ENCODE assay signal across 18 cellular contexts in genomic region chr6:140316966-140317365, GRCh38.
DNase-seq lines count a peak whose midpoint lies in the region; ATAC-seq and TF ChIP-seq lines count a peak whose summit lies in the region.
"Had no signal": no experiment of that assay in that cellular context is flagged by ENCODE, and none has a peak within 500 bp of the region (broad histone marks: within the 10 kb centered on the region; RNA-seq: fewer than 3 reads in every experiment).

No MANE protein-coding gene starts in this region.

- H3K36me3 Mint-ChIP-seq in activated CD4-positive, alpha-beta T cell treated with anti-CD3 and anti-CD28 coated beads for 36 hours (ENCODE audit: low read depth), result no peaks in the 10 kb centered on the region
- H3K36me3 Mint-ChIP-seq in activated CD4-positive, alpha-beta T cell treated with anti-CD3 and anti-CD28 coated beads, Interleukin-2, amount 10 ng/mL, durations not matched to agents 7 days and 5 days (ENCODE audit: low read depth), result no peaks in the 10 kb centered on the region
- no peaks in the 10 kb centered on the region for H3K36me3 Mint-ChIP-seq in chondrocyte (ENCODE audit: low read depth)

- no peaks in the 10 kb centered on the region for H3K4me1 Mint-ChIP-seq in activated CD4-positive, alpha-beta T cell treated with anti-CD3 and anti-CD28 coated beads for 36 hours
- H3K4me1 Mint-ChIP-seq in activated CD4-positive, alpha-beta T cell treated with anti-CD3 and anti-CD28 coated beads, Interleukin-2, amount 10 ng/mL, durations not matched to agents 7 days and 5 days, result no peaks in the 10 kb centered on the region
- H3K4me1 Mint-ChIP-seq in chondrocyte (ENCODE audit: low read depth), result peaks cover 37% of the 10 kb centered on the region

- intact Hi-C loops in activated CD4-positive, alpha-beta T cell treated with anti-CD3 and anti-CD28 coated beads for 36 hours (cut with DNase I, micrococcal nuclease), result no loop called here
- intact Hi-C loops in mucosa of descending colon (cut with DNase I, micrococcal nuclease), result no loop called here

- peak; percentile 39 for ATAC-seq in activated CD4-positive, alpha-beta T cell treated with anti-CD3 and anti-CD28 coated beads for 36 hours
- ATAC-seq in GM18867 (IDR thresholded peaks at IDR 0.05; ENCODE audit: unreplicated experiment), result peak; percentile 42
- peak; percentile 18 for ATAC-seq in mucosa of descending colon
- no peak for ATAC-seq in GM21381 (IDR thresholded peaks at IDR 0.05; ENCODE audit: unreplicated experiment)
- ATAC-seq: GM23338 had no signal

- CTCF ChIA-PET in activated CD4-positive, alpha-beta T cell treated with anti-CD3 and anti-CD28 coated beads for 36 hours (lab: Charles Lee), result no interaction called here
- CTCF ChIA-PET in activated CD4-positive, alpha-beta T cell treated with anti-CD3 and anti-CD28 coated beads, Interleukin-2, amount 10 ng/mL, durations not matched to agents 7 days and 5 days (lab: Charles Lee), result no interaction called here

- H3K27ac Mint-ChIP-seq in activated CD4-positive, alpha-beta T cell treated with anti-CD3 and anti-CD28 coated beads for 36 hours, result no peak overlapping the region
- H3K27ac Mint-ChIP-seq in activated CD4-positive, alpha-beta T cell treated with anti-CD3 and anti-CD28 coated beads, Interleukin-2, amount 10 ng/mL, durations not matched to agents 7 days and 5 days, result no peak overlapping the region
- no peak overlapping the region for H3K27ac Mint-ChIP-seq in chondrocyte (ENCODE audit: unreplicated experiment)
- H3K27ac Mint-ChIP-seq: B cell, GM23338 had no signal

- no peak overlapping the region for H3K4me3 ChIP-seq in mucosa of descending colon
- H3K4me3 ChIP-seq: GM23338, PC-9 had no signal

- TF ChIP-seq CTCF in mucosa of descending colon (IDR thresholded peaks at IDR 0.05), result no peak
- TF ChIP-seq CTCF in chondrocyte (IDR thresholded peaks at IDR 0.05), result no peak

- no peaks in the 10 kb centered on the region for H3K36me3 ChIP-seq in mucosa of descending colon (ENCODE audit: low read depth)

- peaks cover 3% of the 10 kb centered on the region for H3K27me3 Mint-ChIP-seq in activated CD4-positive, alpha-beta T cell treated with anti-CD3 and anti-CD28 coated beads for 36 hours
- H3K27me3 Mint-ChIP-seq in activated CD4-positive, alpha-beta T cell treated with anti-CD3 and anti-CD28 coated beads, Interleukin-2, amount 10 ng/mL, durations not matched to agents 7 days and 5 days, result no peaks in the 10 kb centered on the region
- H3K27me3 Mint-ChIP-seq in chondrocyte (ENCODE audit: low read depth), result no peaks in the 10 kb centered on the region
- H3K27me3 Mint-ChIP-seq: B cell had no signal

- H3K9me3 ChIP-seq in mucosa of descending colon, result no peaks in the 10 kb centered on the region

- peak; percentile 7 for DNase-seq in activated CD4-positive, alpha-beta T cell treated with anti-CD3 and anti-CD28 coated beads for 36 hours
- DNase-seq in activated CD4-positive, alpha-beta T cell treated with anti-CD3 and anti-CD28 coated beads, Interleukin-2, amount 10 ng/mL, durations not matched to agents 7 days and 5 days, result no peak
- peak; percentile 2 for DNase-seq in SW480 (ENCODE audit: low spot score)
- no peak for DNase-seq in mucosa of descending colon
- DNase-seq in chondrocyte (ENCODE audit: low spot score), result no peak
- DNase-seq in DMS79 treated with DMSO at 0.1 percent for 48 hours (lab: John Stamatoyannopoulos, UW), result no peak
- DNase-seq: 8988T, GF-D8, KG1, NCI-H1930, NCI-H226, NCI-H524, NCI-H82 had no signal

- no peak overlapping the region for H3K4me3 Mint-ChIP-seq in activated CD4-positive, alpha-beta T cell treated with anti-CD3 and anti-CD28 coated beads for 36 hours
- no peak overlapping the region for H3K4me3 Mint-ChIP-seq in activated CD4-positive, alpha-beta T cell treated with anti-CD3 and anti-CD28 coated beads, Interleukin-2, amount 10 ng/mL, durations not matched to agents 7 days and 5 days
- H3K4me3 Mint-ChIP-seq in chondrocyte (ENCODE audit: unreplicated experiment), result no peak overlapping the region
- H3K4me3 Mint-ChIP-seq: B cell, GM23338 had no signal

- POLR2A ChIA-PET in activated CD4-positive, alpha-beta T cell treated with anti-CD3 and anti-CD28 coated beads for 36 hours (lab: Charles Lee), result no interaction called here
- POLR2A ChIA-PET in activated CD4-positive, alpha-beta T cell treated with anti-CD3 and anti-CD28 coated beads, Interleukin-2, amount 10 ng/mL, durations not matched to agents 7 days and 5 days (lab: Charles Lee), result no interaction called here

- H3K4me1 ChIP-seq in mucosa of descending colon (ENCODE audit: low read depth), result no peaks in the 10 kb centered on the region

- H3K9me3 Mint-ChIP-seq in activated CD4-positive, alpha-beta T cell treated with anti-CD3 and anti-CD28 coated beads for 36 hours (ENCODE audit: low read depth), result no peaks in the 10 kb centered on the region
- H3K9me3 Mint-ChIP-seq in activated CD4-positive, alpha-beta T cell treated with anti-CD3 and anti-CD28 coated beads, Interleukin-2, amount 10 ng/mL, durations not matched to agents 7 days and 5 days, result no peaks in the 10 kb centered on the region
- peaks cover 9% of the 10 kb centered on the region for H3K9me3 Mint-ChIP-seq in chondrocyte (ENCODE audit: low read depth)

Comparison
In these comparisons a context has a peak if more than half of its experiments do, and no peak if none do; other contexts are left out.
1. DNase-seq: peak in activated CD4-positive, alpha-beta T cell treated with anti-CD3 and anti-CD28 coated beads for 36 hours (single experiment) and SW480 (single experiment); none in activated CD4-positive, alpha-beta T cell treated with anti-CD3 and anti-CD28 coated beads, Interleukin-2, amount 10 ng/mL, durations not matched to agents 7 days and 5 days (single experiment), mucosa of descending colon (0 of 3), chondrocyte (single experiment) and DMS79 treated with DMSO at 0.1 percent for 48 hours (single experiment).